ENCODE assay signal across 1 cellular context in the genomic region with DNA sequence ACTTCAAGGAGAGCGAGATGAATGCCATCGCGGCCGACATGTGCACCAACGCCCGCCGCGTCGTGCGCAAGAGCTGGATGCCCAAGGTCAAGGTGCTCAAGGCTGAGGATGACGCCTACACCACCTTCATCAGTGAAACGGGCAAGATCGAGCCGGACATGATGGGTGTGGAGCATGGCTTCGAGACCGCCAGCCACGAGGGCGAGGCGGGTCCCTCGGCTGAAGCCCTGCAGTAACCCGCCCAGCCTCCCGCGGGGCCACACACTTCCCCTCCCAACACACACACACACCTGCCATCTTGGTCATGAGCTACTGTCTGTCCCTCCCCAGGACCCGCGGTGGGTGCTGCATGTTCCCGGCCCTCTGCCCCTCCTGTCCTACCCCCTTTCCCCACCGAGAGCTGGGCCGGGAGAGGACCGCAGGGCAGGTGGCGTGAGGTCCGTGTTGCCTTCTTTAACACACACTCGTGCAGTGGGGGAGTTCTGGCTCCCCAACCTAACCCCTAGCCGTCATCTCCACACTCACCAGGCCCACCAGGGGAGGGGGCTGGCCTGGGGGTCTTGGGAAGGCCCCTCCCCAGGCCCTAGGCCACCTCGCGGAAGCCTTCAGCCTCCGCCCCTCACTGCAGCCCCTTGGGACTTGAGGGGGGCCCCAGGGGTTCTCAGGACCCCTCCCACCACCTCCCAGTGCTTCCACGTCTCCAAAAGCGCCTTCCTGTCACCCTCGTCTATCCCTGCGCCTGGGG.
TF ChIP-seq lines count a peak whose summit lies in the region.

No MANE protein-coding gene starts in this region.

TF ChIP-seq in K562, 482 proteins besides CTCF, POLR2A, EP300 and RAD21:
- peak; percentile 61 for TF ChIP-seq POLR2G (IDR thresholded peaks at IDR 0.05; ENCODE audit: low read depth, low read length)
- no peak for TF ChIP-seq GABPB1 (CRISPR knock-in tag; IDR thresholded peaks at IDR 0.05)
- TF ChIP-seq, protein P1, sequence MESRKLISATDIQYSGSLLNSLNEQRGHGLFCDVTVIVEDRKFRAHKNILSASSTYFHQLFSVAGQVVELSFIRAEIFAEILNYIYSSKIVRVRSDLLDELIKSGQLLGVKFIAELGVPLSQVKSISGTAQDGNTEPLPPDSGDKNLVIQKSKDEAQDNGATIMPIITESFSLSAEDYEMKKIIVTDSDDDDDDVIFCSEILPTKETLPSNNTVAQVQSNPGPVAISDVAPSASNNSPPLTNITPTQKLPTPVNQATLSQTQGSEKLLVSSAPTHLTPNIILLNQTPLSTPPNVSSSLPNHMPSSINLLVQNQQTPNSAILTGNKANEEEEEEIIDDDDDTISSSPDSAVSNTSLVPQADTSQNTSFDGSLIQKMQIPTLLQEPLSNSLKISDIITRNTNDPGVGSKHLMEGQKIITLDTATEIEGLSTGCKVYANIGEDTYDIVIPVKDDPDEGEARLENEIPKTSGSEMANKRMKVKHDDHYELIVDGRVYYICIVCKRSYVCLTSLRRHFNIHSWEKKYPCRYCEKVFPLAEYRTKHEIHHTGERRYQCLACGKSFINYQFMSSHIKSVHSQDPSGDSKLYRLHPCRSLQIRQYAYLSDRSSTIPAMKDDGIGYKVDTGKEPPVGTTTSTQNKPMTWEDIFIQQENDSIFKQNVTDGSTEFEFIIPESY (CRISPR knock-in tag; IDR thresholded peaks at IDR 0.05) = peak; percentile 86
- 0 out of 2 replicates have a peak, but pooled peaks have one; percentile 18 for TF ChIP-seq ZBTB7A (IDR thresholded peaks at IDR 0.05; ENCODE audit: borderline replicate concordance, control insufficient read depth, low read depth, low read length)
- TF ChIP-seq SIN3B (IDR thresholded peaks at IDR 0.05; ENCODE audit: low read depth) = no peak
- TF ChIP-seq XRCC4 (IDR thresholded peaks at IDR 0.05; ENCODE audit: extremely low read depth, insufficient read depth, insufficient read length) = no peak
- no peak for TF ChIP-seq ZC3H11A (IDR thresholded peaks at IDR 0.05; ENCODE audit: low read depth, low read length)
